In the genomic region with DNA sequence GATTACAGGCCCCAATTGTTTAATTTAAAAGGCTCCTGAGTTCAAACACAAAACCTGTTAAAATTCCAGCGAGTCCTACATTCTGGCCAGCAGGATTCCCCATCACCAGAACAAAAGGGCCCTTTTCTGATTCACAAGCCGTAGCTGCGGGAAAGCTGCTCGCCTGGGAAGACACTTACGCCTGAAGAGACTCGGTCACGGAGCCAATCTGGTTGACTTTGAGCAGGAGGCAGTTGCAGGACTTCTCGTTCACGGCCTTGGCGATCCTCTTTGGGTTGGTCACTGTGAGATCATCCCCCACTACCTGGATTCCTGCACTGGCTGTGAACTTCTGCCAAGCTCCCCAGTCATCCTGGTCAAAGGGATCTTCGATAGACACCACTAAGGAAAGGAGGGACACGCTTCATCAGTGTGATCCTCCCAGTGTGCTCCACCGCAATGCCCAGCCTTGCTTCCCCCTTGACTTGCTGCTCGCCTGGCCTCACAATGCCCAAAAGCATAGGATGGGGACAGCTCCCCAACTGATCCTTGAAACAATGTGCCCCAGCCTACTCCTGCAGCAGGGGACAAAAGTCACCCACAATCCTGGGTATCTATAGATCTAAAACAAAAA, we compare ENCODE assay signal across 20 cellular contexts. TPM values are rescaled to one million over a fixed set of nuclear protein-coding genes. Genes with fewer than 3 reads are reported as not detected.
A peak's percentile ranks its signal among the peaks of the same experiment; 100 is the strongest.
DNase-seq lines count a peak whose midpoint lies in the region; ATAC-seq, FAIRE-seq and TF ChIP-seq lines count a peak whose summit lies in the region.
"Had no signal": no experiment of that assay in that cellular context is flagged by ENCODE, and none has a peak within 500 bp of the region (broad histone marks: within the 10 kb centered on the region; RNA-seq: fewer than 3 reads in every experiment).

No MANE protein-coding gene starts in this region.

- no peak overlapping the region for H2BK20ac ChIP-seq in H1 (ENCODE audit: low read length)

- CTCF ChIA-PET in Caco-2 (lab: Charles Lee) (no interaction called here), Panc1 (lab: Charles Lee) (interaction anchor here (0.9 kb wide), 1 partner anchor 15 kb away, joined by 3 read pairs; no protein-coding TSS in a partner anchor), H1 (lab: Charles Lee; ENCODE audit: partially characterized antibody) (interaction anchor here (0.5 to 8.9 kb wide), 12 partner anchors 9 to 142 kb away, joined by 3 to 128 read pairs (median 11); a partner anchor contains a TSS), PC-3 (lab: Charles Lee) (no interaction called here)

- intact Hi-C loops in Caco-2 (cut with micrococcal nuclease; ENCODE audit: unreplicated experiment), result no loop called here
- intact Hi-C loops in Panc1 (cut with micrococcal nuclease; ENCODE audit: unreplicated experiment), result no loop called here
- intact Hi-C loops in PC-3 (cut with micrococcal nuclease), result no loop called here

- TF ChIP-seq CTCF in Caco-2 (IDR thresholded peaks at IDR 0.05; ENCODE audit: insufficient read depth in 1 of 2, low read depth in 1 of 2, low read length in 1 of 2, severe bottlenecking in 1 of 2, unreplicated experiment in 1 of 2), result no peak
- no peak for TF ChIP-seq CTCF in Panc1 (IDR thresholded peaks at IDR 0.05)
- no peak for TF ChIP-seq CTCF in H1 (IDR thresholded peaks at IDR 0.05; ENCODE audit: control extremely low read depth in 1 of 3, insufficient read depth in 1 of 3, low read depth in 1 of 3, low read length in 3 of 3)
- TF ChIP-seq CTCF in PC-3 (conservative IDR thresholded peaks at IDR 0.05; ENCODE audit: low read depth, low read length), result no peak

- H2BK12ac ChIP-seq in H1 (ENCODE audit: low read depth, low read length), result no peak overlapping the region

- H3K23ac ChIP-seq in H1 (ENCODE audit: insufficient read length), result no peak overlapping the region

- no peak overlapping the region for H3K56ac ChIP-seq in H1 (replicated peaks; ENCODE audit: insufficient read length, low read depth, low read length)

- no peak overlapping the region for H3K14ac ChIP-seq in H1 (ENCODE audit: insufficient read length)

- DNase-seq in Caco-2 (no peak), Panc1 (ENCODE audit: low read depth, low spot score) (no peak), H1 (ENCODE audit: low read depth in 1 of 2, low spot score in 2 of 2) (no peak), T1000 (lab: John Stamatoyannopoulos, UW) (no peak), PC-3 (no peak), Kasumi-1 (lab: John Stamatoyannopoulos, UW) (no peak), 8988T (no peak)
- DNase-seq: activated CD4-positive, alpha-beta T cell treated with anti-CD3 and anti-CD28 coated beads, Interleukin-2, amount 10 ng/mL, durations not matched to agents 7 days and 5 days; BE2C; dorsolateral prefrontal cortex; GDM1; KG1; left colon; NCI-H2029; NCI-H345 had no signal

- no peaks in the 10 kb centered on the region for H3K23me2 ChIP-seq in H1 (ENCODE audit: low read depth, low read length)

- TF ChIP-seq POLR2A in H1 (IDR thresholded peaks at IDR 0.05; ENCODE audit: control extremely low read depth in 1 of 2, low read depth in 2 of 2, low read length in 2 of 2), result no peak

- H3K4ac ChIP-seq in H1 (replicated peaks; ENCODE audit: insufficient read length, low read depth, low read length), result no peak overlapping the region

- peaks cover 98% of the 10 kb centered on the region for H3K36me3 Mint-ChIP-seq in Caco-2 (ENCODE audit: insufficient read depth, unreplicated experiment)

- no peak overlapping the region for H3K4me3 ChIP-seq in BLaER1
- H3K4me3 ChIP-seq in Caco-2 (ENCODE audit: low read depth, low read length), result no peak overlapping the region
- H3K4me3 ChIP-seq in Panc1 (ENCODE audit: low read depth in 2 of 2, low read length in 2 of 2), result no peak overlapping the region
- H3K4me3 ChIP-seq in H1 (ENCODE audit: extremely low read depth in 1 of 4, insufficient read depth in 2 of 4, low read depth in 3 of 4, low read length in 4 of 4), result no peak overlapping the region
- H3K4me3 ChIP-seq in PC-3 (ENCODE audit: low read length), result no peak overlapping the region
- H3K4me3 ChIP-seq: dorsolateral prefrontal cortex had no signal

- H2BK120ac ChIP-seq in H1 (replicated peaks; ENCODE audit: low read depth, low read length), result no peak overlapping the region

- H3K36me3 ChIP-seq in BLaER1, result peaks cover 100% of the 10 kb centered on the region
- H3K36me3 ChIP-seq in Caco-2 (ENCODE audit: control insufficient read depth, insufficient read depth, low read length), result peaks cover 20% of the 10 kb centered on the region
- H3K36me3 ChIP-seq in Panc1 (ENCODE audit: control insufficient read depth, insufficient read depth, low read length), result peaks cover 38% of the 10 kb centered on the region
- peaks cover 70 to 98% (median 88%) of the 10 kb centered on the region in 4 experiments for H3K36me3 ChIP-seq in H1 (ENCODE audit: control insufficient read depth in 2 of 4, insufficient read depth in 4 of 4, low read length in 3 of 4)
- H3K36me3 ChIP-seq in PC-3 (ENCODE audit: low read depth, low read length), result peaks cover 91% of the 10 kb centered on the region

- in situ Hi-C loops in Panc1 (cut with HindIII; ENCODE audit: low pct_unique_long_range_greater_than_20kb, low sequenced_read_pairs), result no loop called here

- H3K4me2 ChIP-seq in BLaER1 (peak overlapping the region; percentile 87; the same call in 1 of the 2 replicates), H1 (ENCODE audit: insufficient read depth in 1 of 2, low read depth in 2 of 2, low read length in 2 of 2) (0 out of 4 replicates have a peak overlapping the region, but pooled peaks of 1 of the 2 experiments have one; percentile 10), PC-3 (ENCODE audit: low read length) (no peak overlapping the region)

- no peak overlapping the region for H4K5ac ChIP-seq in H1 (ENCODE audit: insufficient read length, low read depth, low read length)

- peaks cover 71% of the 10 kb centered on the region for H3F3A ChIP-seq in PC-3 (ENCODE audit: low read length, unreplicated experiment)

- H3K4me1 Mint-ChIP-seq in Caco-2 (ENCODE audit: low read depth, unreplicated experiment), result peaks cover 6% of the 10 kb centered on the region

- no TSS peak for BruUV-seq in Caco-2 (replicated peaks; lab: Mats Ljungman, UMichigan)
- no TSS peak for BruUV-seq in Panc1 (replicated peaks; lab: Mats Ljungman, UMichigan)
- no TSS peak for BruUV-seq in PC-3 (replicated peaks; lab: Mats Ljungman, UMichigan)

- no peak overlapping the region for H4K8ac ChIP-seq in H1 (ENCODE audit: extremely low read depth, insufficient read depth, low read length)

- H3K9me3 ChIP-seq in BLaER1 (no peaks in the 10 kb centered on the region), Caco-2 (no peaks in the 10 kb centered on the region), Panc1 (ENCODE audit: control insufficient read depth, insufficient read depth, low read depth, low read length) (no peaks in the 10 kb centered on the region), H1 (ENCODE audit: insufficient read depth in 2 of 2, low read depth in 1 of 2, low read length in 1 of 2) (no peaks in the 10 kb centered on the region), PC-3 (ENCODE audit: low read length) (no peaks in the 10 kb centered on the region)
- H3K9me3 ChIP-seq: BE2C had no signal

- H3K27me3 Mint-ChIP-seq in Caco-2 (ENCODE audit: insufficient read depth, unreplicated experiment), result no peaks in the 10 kb centered on the region
- H3K27me3 Mint-ChIP-seq: activated CD4-positive, alpha-beta T cell treated with anti-CD3 and anti-CD28 coated beads, Interleukin-2, amount 10 ng/mL, durations not matched to agents 7 days and 5 days; natural killer cell treated with Interleukin-12 subunit alpha and Interleukin-12 subunit beta and Interleukin-15 and Interleukin-18, amount 100 ng/mL, for 72 hours; progenitor cell of endocrine pancreas had no signal

- H3K9me2 ChIP-seq in PC-3 (replicated peaks; ENCODE audit: low read length), result no peaks in the 10 kb centered on the region

- no peaks in the 10 kb centered on the region for H3K9me3 Mint-ChIP-seq in Caco-2 (ENCODE audit: unreplicated experiment)
- H3K9me3 Mint-ChIP-seq: activated CD4-positive, alpha-beta T cell treated with anti-CD3 and anti-CD28 coated beads, Interleukin-2, amount 10 ng/mL, durations not matched to agents 7 days and 5 days; natural killer cell treated with Interleukin-12 subunit alpha and Interleukin-12 subunit beta and Interleukin-15 and Interleukin-18, amount 100 ng/mL, for 72 hours had no signal

- no peak overlapping the region for H4K91ac ChIP-seq in H1 (replicated peaks; ENCODE audit: insufficient read length, low read length)

- H3K18ac ChIP-seq in H1 (ENCODE audit: extremely low read depth, low read length), result no peak overlapping the region

- H4K20me1 ChIP-seq in BLaER1, result peaks cover 100% of the 10 kb centered on the region
- peaks cover 32 to 44% of the 10 kb centered on the region in 2 experiments for H4K20me1 ChIP-seq in H1 (replicated peaks in 1 of 2; ENCODE audit: control insufficient read depth in 1 of 2, insufficient read depth in 2 of 2, low read length in 2 of 2)
- peaks cover 85% of the 10 kb centered on the region for H4K20me1 ChIP-seq in PC-3 (ENCODE audit: low read length)

- WGBS in H1 (ENCODE audit: extremely low coverage in 1 of 2, insufficient coverage in 1 of 2, insufficient read length in 1 of 2, insufficient replicate concordance in 2 of 2, low coverage in 1 of 2, low lambda C conversion rate in 2 of 2, missing lambda C conversion rate in 1 of 2), 2 experiments, result 89% methylated on average over 11 of the region's 14 CpGs; no CpG with 5 or more reads in 1 of the 2 experiments

- H3K4me3 Mint-ChIP-seq in Caco-2 (ENCODE audit: unreplicated experiment), result no peak overlapping the region
- H3K4me3 Mint-ChIP-seq: activated CD4-positive, alpha-beta T cell treated with anti-CD3 and anti-CD28 coated beads, Interleukin-2, amount 10 ng/mL, durations not matched to agents 7 days and 5 days; natural killer cell treated with Interleukin-12 subunit alpha and Interleukin-12 subunit beta and Interleukin-15 and Interleukin-18, amount 100 ng/mL, for 72 hours had no signal

- H3K79me1 ChIP-seq in H1 (ENCODE audit: low read depth, low read length), result 0 out of 2 replicates have a peak, but pooled peaks cover 4% of the 10 kb centered on the region

- TF ChIP-seq EP300 in H1 (IDR thresholded peaks at IDR 0.05; ENCODE audit: borderline replicate concordance in 1 of 2, low read depth in 2 of 2, low read length in 2 of 2), result no peak

- no peak overlapping the region for H2BK5ac ChIP-seq in H1 (ENCODE audit: low read depth, low read length)

- FAIRE-seq in H1 (lab: Jason Lieb, UNC), result no peak
- FAIRE-seq: TTC549 had no signal

- H3K79me2 ChIP-seq in H1 (ENCODE audit: control insufficient read depth in 1 of 2, insufficient read depth in 2 of 2, low read length in 2 of 2), result peaks cover 0 to 7% of the 10 kb centered on the region in 2 experiments; a peak in 1 of 4 replicates
- peaks cover 30% of the 10 kb centered on the region; the same call in 1 of the 2 replicates for H3K79me2 ChIP-seq in PC-3 (ENCODE audit: low read length)

- no peak overlapping the region for H2AK5ac ChIP-seq in H1 (ENCODE audit: low read depth, low read length)

- no peak for ATAC-seq in Panc1
- no peak for ATAC-seq in PC-3
- ATAC-seq: esophagus mucosa; left colon; natural killer cell treated with Interleukin-12 subunit alpha and Interleukin-12 subunit beta and Interleukin-15 and Interleukin-18, amount 100 ng/mL, for 72 hours had no signal

- no peak overlapping the region for H2AFZ ChIP-seq in H1 (ENCODE audit: low read length)
- no peak overlapping the region for H2AFZ ChIP-seq in PC-3 (ENCODE audit: low read length)

- H3K27me3 ChIP-seq in BLaER1 (no peaks in the 10 kb centered on the region), Caco-2 (replicated peaks; ENCODE audit: control insufficient read depth, insufficient read depth, low read length) (no peaks in the 10 kb centered on the region), Panc1 (ENCODE audit: control insufficient read depth, insufficient read depth, low read length) (no peaks in the 10 kb centered on the region), H1 (replicated peaks in 1 of 4; ENCODE audit: control insufficient read depth in 3 of 4, extremely low read depth in 1 of 4, insufficient read depth in 3 of 4, low read length in 3 of 4) (no peaks in the 10 kb centered on the region), PC-3 (ENCODE audit: low read length) (no peaks in the 10 kb centered on the region)
- H3K27me3 ChIP-seq: BE2C, dorsolateral prefrontal cortex had no signal

- H3K27ac ChIP-seq in BLaER1 (no peak overlapping the region), Panc1 (ENCODE audit: low read length) (peak overlapping the region; percentile 44), H1 (ENCODE audit: low read depth, low read length) (no peak overlapping the region; the same call in 1 of the 2 replicates), PC-3 (ENCODE audit: low read length) (no peak overlapping the region)

- no peak for TF ChIP-seq RAD21 in H1 (IDR thresholded peaks at IDR 0.05 in 1 of 2, conservative IDR thresholded peaks at IDR 0.05 in 1 of 2; ENCODE audit: low read depth in 2 of 2, low read length in 2 of 2)

- no peak overlapping the region for H2BK15ac ChIP-seq in H1 (ENCODE audit: low read length)

- H3K4me1 ChIP-seq in BLaER1, result peaks cover 99% of the 10 kb centered on the region
- H3K4me1 ChIP-seq in Caco-2, result peaks cover 8% of the 10 kb centered on the region
- H3K4me1 ChIP-seq in Panc1 (ENCODE audit: control insufficient read depth, insufficient read depth, low read length), result peaks cover 71% of the 10 kb centered on the region
- H3K4me1 ChIP-seq in H1 (replicated peaks in 1 of 4; ENCODE audit: control insufficient read depth in 3 of 4, insufficient read depth in 4 of 4, low read length in 3 of 4), result peaks cover 0 to 5% (median 4%) of the 10 kb centered on the region in 4 experiments; a peak in 5 of 7 replicates
- 0 out of 2 replicates have a peak, but pooled peaks cover under 1% of the 10 kb centered on the region for H3K4me1 ChIP-seq in PC-3 (ENCODE audit: insufficient read depth, low read length)
- H3K4me1 ChIP-seq: BE2C had no signal

- H3K9ac ChIP-seq in BLaER1, result 0 out of 2 replicates have a peak overlapping the region, but pooled peaks have one; percentile 22
- H3K9ac ChIP-seq in H1 (replicated peaks in 1 of 4; ENCODE audit: extremely low read depth in 1 of 4, low read depth in 3 of 4, low read length in 3 of 4), result no peak overlapping the region
- no peak overlapping the region for H3K9ac ChIP-seq in PC-3 (ENCODE audit: low read length)

- POLR2A ChIA-PET in Caco-2 (lab: Charles Lee) (no interaction called here), Panc1 (lab: Charles Lee) (interaction anchor here (0.6 kb wide), 2 partner anchors 16 to 569 kb away, joined by 3 to 4 read pairs; no protein-coding TSS in a partner anchor), H1 (lab: Charles Lee; ENCODE audit: partially characterized antibody) (interaction anchor here (0.5 to 39.6 kb wide), 5 partner anchors 6 to 379 kb away, joined by 3 to 880 read pairs (median 4); a partner anchor contains a TSS), PC-3 (lab: Charles Lee; ENCODE audit: unreplicated experiment) (interaction anchor here (0.8 kb wide), 1 partner anchor 83 kb away, joined by 4 read pairs; no protein-coding TSS in a partner anchor)

- H3K27ac Mint-ChIP-seq in Caco-2 (ENCODE audit: unreplicated experiment), result peak overlapping the region; percentile 29
- H3K27ac Mint-ChIP-seq: progenitor cell of endocrine pancreas had no signal

RNA-seq across cellular contexts. Expression of a gene that starts 14.7 kb away (rescaled TPM):
- 934 and 1,037 TPM in 2 replicates for total RNA-seq in Caco-2 (2022)
- 2,480 TPM for total RNA-seq in Panc1 (2021; ENCODE audit: unreplicated experiment)
- 3,248 TPM for polyA plus RNA-seq in Panc1 (2012; ENCODE audit: insufficient read length)
- total RNA-seq in H1 (2021; fragmentation: NEBNext Ultra II Directional; extraction: Animal tissue kit (Norgen Biotek cat#: 25700)), result 2,080 and 2,117 TPM in 2 replicates
- 1,763 and 2,059 TPM in 2 replicates for polyA plus RNA-seq in H1 (2011; rRNA removed)
- 2,358 TPM for polyA plus RNA-seq in H1 (2011; cell fraction: cytosol; rRNA removed)
- 2,405 TPM for polyA plus RNA-seq in H1 (2011; cell fraction: nucleus; rRNA removed)
- 1,870 to 2,736 TPM (median 2,687 TPM) in 4 replicates for polyA plus RNA-seq in H1 (2012, experiment 1 of 2)
- 3,551 TPM for polyA plus RNA-seq in H1 (2012, experiment 2 of 2)
- polyA plus RNA-seq in H1 (2013, experiment 1 of 2), result 1,002 TPM
- polyA plus RNA-seq in H1 (2013, experiment 2 of 2), result 997 TPM
- 2,726 and 2,920 TPM in 2 replicates for polyA minus RNA-seq in H1 (2011; rRNA and poly(A)+ RNA removed)
- 1,825 TPM for polyA minus RNA-seq in H1 (2011; cell fraction: cytosol; rRNA and poly(A)+ RNA removed)
- polyA minus RNA-seq in H1 (2011; cell fraction: nucleus; rRNA and poly(A)+ RNA removed), result 812 TPM
- 3,669 and 3,712 TPM in 2 replicates for total RNA-seq in PC-3 (2014; rRNA removed)

RNA-seq across cellular contexts. Expression of a gene that starts 46.4 kb away (rescaled TPM):
- total RNA-seq in Caco-2 (2022), result 85.2 and 91.1 TPM in 2 replicates
- 217 TPM for total RNA-seq in Panc1 (2021; ENCODE audit: unreplicated experiment)
- polyA plus RNA-seq in Panc1 (2012; ENCODE audit: insufficient read length), result 196 TPM
- total RNA-seq in H1 (2021; fragmentation: NEBNext Ultra II Directional; extraction: Animal tissue kit (Norgen Biotek cat#: 25700)), result 126 and 142 TPM in 2 replicates
- 15.3 and 17.5 TPM in 2 replicates for polyA plus RNA-seq in H1 (2011; rRNA removed)
- 10.6 TPM for polyA plus RNA-seq in H1 (2011; cell fraction: cytosol; rRNA removed)
- polyA plus RNA-seq in H1 (2011; cell fraction: nucleus; rRNA removed), result 92.6 TPM
- 63.0 to 85.2 TPM (median 68.9 TPM) in 4 replicates for polyA plus RNA-seq in H1 (2012, experiment 1 of 2)
- polyA plus RNA-seq in H1 (2012, experiment 2 of 2), result 48.9 TPM
- 54.3 TPM for polyA plus RNA-seq in H1 (2013, experiment 1 of 2)
- polyA plus RNA-seq in H1 (2013, experiment 2 of 2), result 52.9 TPM
- polyA minus RNA-seq in H1 (2011; rRNA and poly(A)+ RNA removed), result 140 and 169 TPM in 2 replicates
- polyA minus RNA-seq in H1 (2011; cell fraction: cytosol; rRNA and poly(A)+ RNA removed), result 66.2 TPM
- polyA minus RNA-seq in H1 (2011; cell fraction: nucleus; rRNA and poly(A)+ RNA removed), result 188 TPM
- 24.2 and 45.2 TPM in 2 replicates for total RNA-seq in PC-3 (2014; rRNA removed)

Comparison
In these comparisons a context has a peak if more than half of its experiments do, and no peak if none do; other contexts are left out.
1. CTCF ChIA-PET loops: an anchor here in Panc1 (0.9 kb wide) and H1 (0.5 to 8.9 kb wide); none called in Caco-2 and PC-3.